ENCODE assay signal across 19 cellular contexts in the genomic region with DNA sequence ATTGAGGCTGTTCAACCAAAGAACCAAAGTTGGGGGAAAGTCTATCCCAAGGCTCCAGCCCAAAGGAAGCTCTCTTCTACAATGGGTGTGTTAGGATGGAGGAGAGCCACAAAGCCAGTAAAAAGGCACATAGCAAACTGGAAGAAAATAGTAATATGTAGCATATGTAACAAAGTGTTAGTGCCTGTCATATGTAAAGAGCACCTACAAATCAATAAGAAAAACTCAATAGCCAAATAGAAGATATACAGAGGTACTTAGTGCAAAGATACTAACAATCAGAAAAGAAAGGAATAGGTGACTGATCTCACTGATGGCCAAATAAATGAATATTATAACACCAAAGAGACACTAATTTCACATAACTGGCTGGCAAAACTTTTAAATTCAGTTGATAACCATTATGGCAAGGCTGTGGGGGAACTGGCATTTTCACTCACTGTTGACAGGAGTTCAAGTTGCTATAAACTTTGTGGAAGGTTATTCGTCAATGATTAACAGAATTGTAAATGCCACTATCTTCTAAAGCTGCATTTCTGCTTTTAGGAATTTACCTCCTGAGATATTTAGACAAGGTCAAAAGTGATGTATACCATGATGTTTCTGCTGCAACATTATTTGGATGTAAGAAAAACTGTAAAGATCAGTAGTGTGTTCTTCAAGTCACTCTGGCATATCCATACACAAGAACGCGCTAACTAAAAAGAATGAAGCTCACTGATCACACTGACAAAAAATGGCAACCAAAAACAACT.
"Had no signal": no experiment of that assay in that cellular context is flagged by ENCODE, and none has a peak within 500 bp of the region (broad histone marks: within the 10 kb centered on the region; RNA-seq: fewer than 3 reads in every experiment).

No MANE protein-coding gene starts in this region.

- H3K36me3 ChIP-seq: ascending aorta, breast epithelium, upper lobe of left lung had no signal

- DNase-seq: activated CD4-positive, alpha-beta T cell treated with anti-CD3 and anti-CD28 coated beads, Interleukin-2, amount 50 U/mL, for 1 hour; activated CD4-positive, CD25-positive, alpha-beta regulatory T cell treated with anti-CD3 and anti-CD28 coated beads, Interleukin-2, amount 50 U/mL, for 72 hours; activated CD8-positive, alpha-beta memory T cell treated with anti-CD3 and anti-CD28 coated beads, Interleukin-2, amount 50 U/mL, for 4 hours; activated gamma-delta T cell; activated T-cell treated with anti-CD3 and anti-CD28 coated beads, Interleukin-2, amount 50 U/mL, for 48 hours; foreskin melanocyte; kidney glomerular epithelial cell; mesenchymal stem cell; naive thymus-derived CD8-positive, alpha-beta T cell; stimulated activated CD4-positive, alpha-beta T cell treated with anti-CD3 and anti-CD28 coated beads, Interleukin-12 subunit alpha, Interleukin-12 subunit beta, amount 100 ng/mL, for 4 hours; stimulated activated CD4-positive, alpha-beta T cell treated with anti-CD3 and anti-CD28 coated beads, Interleukin-1b, Interleukin-23, amount 100 ng/mL, for 48 hours; T-helper 1 cell; T1000; testis; upper lobe of left lung had no signal

- H3K4me1 Mint-ChIP-seq: activated naive CD4-positive, alpha-beta T cell treated with anti-CD3 and anti-CD28 coated beads, Interleukin-2, amount 50 U/mL, for 24 hours had no signal

- H3K9me3 ChIP-seq: ascending aorta, breast epithelium, testis, upper lobe of left lung had no signal

- H3K27me3 Mint-ChIP-seq: activated naive CD4-positive, alpha-beta T cell treated with anti-CD3 and anti-CD28 coated beads, Interleukin-2, amount 50 U/mL, for 24 hours; naive thymus-derived CD8-positive, alpha-beta T cell had no signal

- ATAC-seq: naive thymus-derived CD8-positive, alpha-beta T cell had no signal

- H3K4me1 ChIP-seq: breast epithelium had no signal

- H3K27me3 ChIP-seq: ascending aorta, breast epithelium, testis, upper lobe of left lung had no signal

- H3K9me3 Mint-ChIP-seq: activated naive CD4-positive, alpha-beta T cell treated with anti-CD3 and anti-CD28 coated beads, Interleukin-2, amount 50 U/mL, for 24 hours had no signal

- H3K4me3 Mint-ChIP-seq: activated naive CD4-positive, alpha-beta T cell treated with anti-CD3 and anti-CD28 coated beads, Interleukin-2, amount 50 U/mL, for 24 hours had no signal

- H3K27ac Mint-ChIP-seq: activated naive CD4-positive, alpha-beta T cell treated with anti-CD3 and anti-CD28 coated beads, Interleukin-2, amount 50 U/mL, for 24 hours had no signal

- H3K4me3 ChIP-seq: ascending aorta, breast epithelium, coronary artery, testis, upper lobe of left lung had no signal

- H3K27ac ChIP-seq: ascending aorta, breast epithelium, coronary artery, testis, upper lobe of left lung had no signal

- H3K36me3 Mint-ChIP-seq: activated naive CD4-positive, alpha-beta T cell treated with anti-CD3 and anti-CD28 coated beads, Interleukin-2, amount 50 U/mL, for 24 hours; naive thymus-derived CD8-positive, alpha-beta T cell had no signal
